Comparison of ENCODE assay signal across 19 cellular contexts in the genomic region with DNA sequence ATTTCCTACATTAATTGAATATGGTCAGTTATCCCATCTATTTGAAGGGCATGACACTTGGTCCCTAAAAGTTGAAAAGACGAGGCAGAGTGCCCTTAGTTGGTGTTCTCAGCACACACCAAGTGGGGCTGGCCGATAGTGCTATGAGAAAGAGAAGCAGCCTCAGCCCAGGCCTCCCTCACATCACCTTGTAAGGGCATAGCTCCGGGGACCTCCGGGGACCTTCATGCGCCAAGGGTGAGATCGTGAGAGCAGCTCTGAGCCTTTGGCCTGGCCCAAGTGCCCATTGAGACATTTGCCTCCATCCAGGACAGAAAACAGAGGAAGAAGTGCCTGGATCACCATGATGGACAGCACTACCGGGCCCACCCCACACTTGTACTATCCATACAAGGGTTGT.
"Had no signal": no experiment of that assay in that cellular context is flagged by ENCODE, and none has a peak within 500 bp of the region (broad histone marks: within the 10 kb centered on the region; RNA-seq: fewer than 3 reads in every experiment).

No MANE protein-coding gene starts in this region.

- ATAC-seq: effector memory CD8-positive, alpha-beta T cell; gastrocnemius medialis; left colon; stimulated activated naive B cell treated with anti-CD40 and anti-IgM and Interleukin-4, amounts not matched to agents 10 μg/mL and 1 μg/mL and 100 μg/mL, for 72 hours; stimulated activated naive CD8-positive, alpha-beta T cell treated with anti-CD3 and anti-CD28 coated beads, Interleukin-15, amount 100 ng/mL, for 72 hours had no signal

- H3K36me3 ChIP-seq: esophagus muscularis mucosa, gastrocnemius medialis, neutrophil, spleen had no signal

- H3K4me3 Mint-ChIP-seq: central memory CD8-positive, alpha-beta T cell; dendritic cell treated with granulocyte-macrophage colony-stimulating factor and Interleukin-4, amounts not matched to agents 40 ng/mL and 50 ng/mL, for 4 days; effector memory CD8-positive, alpha-beta T cell; naive B cell; nephron; stimulated activated naive B cell treated with anti-CD40 and anti-IgM and Interleukin-4, amounts not matched to agents 10 μg/mL and 1 μg/mL and 100 μg/mL, for 72 hours; stimulated activated naive CD8-positive, alpha-beta T cell treated with anti-CD3 and anti-CD28 coated beads, Interleukin-15, amount 100 ng/mL, for 72 hours; type B pancreatic cell had no signal

- H3K27ac Mint-ChIP-seq: dendritic cell treated with granulocyte-macrophage colony-stimulating factor and Interleukin-4, amounts not matched to agents 40 ng/mL and 50 ng/mL, for 4 days; effector memory CD8-positive, alpha-beta T cell; naive B cell; nephron; stimulated activated naive B cell treated with anti-CD40 and anti-IgM and Interleukin-4, amounts not matched to agents 10 μg/mL and 1 μg/mL and 100 μg/mL, for 72 hours; stimulated activated naive CD8-positive, alpha-beta T cell treated with anti-CD3 and anti-CD28 coated beads, Interleukin-15, amount 100 ng/mL, for 72 hours; type B pancreatic cell had no signal

- H3K4me3 ChIP-seq: esophagus muscularis mucosa, gastrocnemius medialis, spleen, testis had no signal

- DNase-seq: effector memory CD8-positive, alpha-beta T cell; gastrocnemius medialis; islet precursor cell; left colon; mesendoderm; naive B cell; spleen; stimulated activated CD4-positive, alpha-beta T cell treated with anti-CD3 and anti-CD28 coated beads, Interleukin-2, amount 100 ng/mL, for 24 hours; stimulated activated CD4-positive, alpha-beta T cell treated with anti-CD3 and anti-CD28 coated beads, Interleukin-4, amount 100 ng/mL, for 4 hours; stimulated activated naive B cell treated with anti-CD40 and anti-IgM and Interleukin-4, amounts not matched to agents 10 μg/mL and 1 μg/mL and 100 μg/mL, for 72 hours; stimulated activated naive CD8-positive, alpha-beta T cell treated with anti-CD3 and anti-CD28 coated beads, Interleukin-15, amount 100 ng/mL, for 72 hours; testis had no signal

- H3K9me3 Mint-ChIP-seq: central memory CD8-positive, alpha-beta T cell; dendritic cell treated with granulocyte-macrophage colony-stimulating factor and Interleukin-4, amounts not matched to agents 40 ng/mL and 50 ng/mL, for 4 days; effector memory CD8-positive, alpha-beta T cell had no signal

- H3K4me1 Mint-ChIP-seq: central memory CD8-positive, alpha-beta T cell; naive B cell; stimulated activated naive B cell treated with anti-CD40 and anti-IgM and Interleukin-4, amounts not matched to agents 10 μg/mL and 1 μg/mL and 100 μg/mL, for 72 hours; stimulated activated naive CD8-positive, alpha-beta T cell treated with anti-CD3 and anti-CD28 coated beads, Interleukin-15, amount 100 ng/mL, for 72 hours had no signal

- H3K36me3 Mint-ChIP-seq: naive B cell had no signal

- H3K4me1 ChIP-seq: gastrocnemius medialis, spleen, testis had no signal

- H3K27me3 ChIP-seq: esophagus muscularis mucosa, gastrocnemius medialis, testis had no signal

- H3K27ac ChIP-seq: epithelial cell of prostate, neutrophil, spleen, testis had no signal

- H3K9me3 ChIP-seq: esophagus muscularis mucosa, gastrocnemius medialis, neutrophil, spleen, testis had no signal
